In genomic region chr5:90783460-90784333, GRCh38 we compare ENCODE assay signal across 8 cellular contexts.
DNase-seq lines count a peak whose midpoint lies in the region; ATAC-seq and TF ChIP-seq lines count a peak whose summit lies in the region.

No MANE protein-coding gene starts in this region.

- DNase-seq in EL: peak; percentile 60
- DNase-seq in Jurkat, Clone E6-1 (ENCODE audit: low read depth, low spot score): peak; percentile 39
- DNase-seq in RPMI8226: peak; percentile 80
- DNase-seq in activated T-helper 1 cell treated with anti-CD3 and anti-CD28 coated beads, Interleukin-12 subunit alpha, Interleukin-12 subunit beta, Interleukin-2, Interleukin-4 antibody, amounts not matched to agents 30 ng/mL and 10 ng/mL and 1 ng/mL, durations not matched to agents 14 hours and 24 hours and 36 hours (ENCODE audit: low spot score): peak; percentile 33
- peak; percentile 46 to 84 for DNase-seq in foreskin fibroblast
- DNase-seq in osteocyte (ENCODE audit: extremely low spot score, unreplicated experiment): no peak
- peak; percentile 80 for DNase-seq in type B pancreatic cell (ENCODE audit: extremely low spot score, unreplicated experiment)

- peaks cover 7% of the 10 kb centered on the region for H3K27me3 Mint-ChIP-seq in activated T-helper 1 cell treated with anti-CD3 and anti-CD28 coated beads, Interleukin-12 subunit alpha, Interleukin-12 subunit beta, Interleukin-2, Interleukin-4 antibody, amounts not matched to agents 30 ng/mL and 10 ng/mL and 1 ng/mL, durations not matched to agents 14 hours and 24 hours and 36 hours (ENCODE audit: insufficient read depth)
- peaks cover 25% of the 10 kb centered on the region for H3K27me3 Mint-ChIP-seq in osteocyte (ENCODE audit: unreplicated experiment)
- no peaks in the 10 kb centered on the region for H3K27me3 Mint-ChIP-seq in type B pancreatic cell

- TF ChIP-seq CTCF in foreskin fibroblast (IDR thresholded peaks at IDR 0.05; ENCODE audit: low read depth, low read length) (peak; percentile 87), osteocyte (IDR thresholded peaks at IDR 0.05) (peak; percentile 92), type B pancreatic cell (conservative IDR thresholded peaks at IDR 0.05) (peak; percentile 96)

- no peak overlapping the region for H3K27ac Mint-ChIP-seq in activated T-helper 1 cell treated with anti-CD3 and anti-CD28 coated beads, Interleukin-12 subunit alpha, Interleukin-12 subunit beta, Interleukin-2, Interleukin-4 antibody, amounts not matched to agents 30 ng/mL and 10 ng/mL and 1 ng/mL, durations not matched to agents 14 hours and 24 hours and 36 hours
- no peak overlapping the region for H3K27ac Mint-ChIP-seq in osteocyte (ENCODE audit: unreplicated experiment)
- H3K27ac Mint-ChIP-seq in type B pancreatic cell: no peak overlapping the region

- no peak overlapping the region for H3K4me3 Mint-ChIP-seq in activated T-helper 1 cell treated with anti-CD3 and anti-CD28 coated beads, Interleukin-12 subunit alpha, Interleukin-12 subunit beta, Interleukin-2, Interleukin-4 antibody, amounts not matched to agents 30 ng/mL and 10 ng/mL and 1 ng/mL, durations not matched to agents 14 hours and 24 hours and 36 hours
- no peak overlapping the region for H3K4me3 Mint-ChIP-seq in osteocyte (ENCODE audit: unreplicated experiment)
- no peak overlapping the region for H3K4me3 Mint-ChIP-seq in type B pancreatic cell

- intact Hi-C loops in activated T-helper 1 cell treated with anti-CD3 and anti-CD28 coated beads, Interleukin-12 subunit alpha, Interleukin-12 subunit beta, Interleukin-2, Interleukin-4 antibody, amounts not matched to agents 30 ng/mL and 10 ng/mL and 1 ng/mL, durations not matched to agents 14 hours and 24 hours and 36 hours (cut with micrococcal nuclease): loop anchor here (1.0 to 10.0 kb wide), 4 partner anchors 75 to 519 kb away; no protein-coding TSS in a partner anchor

- ATAC-seq in GM21723 (IDR thresholded peaks at IDR 0.05; ENCODE audit: unreplicated experiment): peak; percentile 96

- no peaks in the 10 kb centered on the region for H3K9me3 Mint-ChIP-seq in activated T-helper 1 cell treated with anti-CD3 and anti-CD28 coated beads, Interleukin-12 subunit alpha, Interleukin-12 subunit beta, Interleukin-2, Interleukin-4 antibody, amounts not matched to agents 30 ng/mL and 10 ng/mL and 1 ng/mL, durations not matched to agents 14 hours and 24 hours and 36 hours
- H3K9me3 Mint-ChIP-seq in osteocyte (ENCODE audit: unreplicated experiment) (no peaks in the 10 kb centered on the region), type B pancreatic cell (no peaks in the 10 kb centered on the region)

- H3K4me1 Mint-ChIP-seq in activated T-helper 1 cell treated with anti-CD3 and anti-CD28 coated beads, Interleukin-12 subunit alpha, Interleukin-12 subunit beta, Interleukin-2, Interleukin-4 antibody, amounts not matched to agents 30 ng/mL and 10 ng/mL and 1 ng/mL, durations not matched to agents 14 hours and 24 hours and 36 hours (ENCODE audit: low read depth): no peaks in the 10 kb centered on the region
- H3K4me1 Mint-ChIP-seq in osteocyte (ENCODE audit: unreplicated experiment): no peaks in the 10 kb centered on the region
- no peaks in the 10 kb centered on the region for H3K4me1 Mint-ChIP-seq in type B pancreatic cell (ENCODE audit: unreplicated experiment)

- H3K36me3 Mint-ChIP-seq in activated T-helper 1 cell treated with anti-CD3 and anti-CD28 coated beads, Interleukin-12 subunit alpha, Interleukin-12 subunit beta, Interleukin-2, Interleukin-4 antibody, amounts not matched to agents 30 ng/mL and 10 ng/mL and 1 ng/mL, durations not matched to agents 14 hours and 24 hours and 36 hours (ENCODE audit: low read depth): no peaks in the 10 kb centered on the region
- no peaks in the 10 kb centered on the region for H3K36me3 Mint-ChIP-seq in osteocyte (ENCODE audit: unreplicated experiment)
- no peaks in the 10 kb centered on the region for H3K36me3 Mint-ChIP-seq in type B pancreatic cell

- no peak overlapping the region for H3K4me3 ChIP-seq in Jurkat, Clone E6-1 (ENCODE audit: low read length)
- no peak overlapping the region for H3K4me3 ChIP-seq in foreskin fibroblast (ENCODE audit: low read depth in 1 of 2, low read length in 2 of 2)
